ENCODE assay signal across 10 cellular contexts in the genomic region with DNA sequence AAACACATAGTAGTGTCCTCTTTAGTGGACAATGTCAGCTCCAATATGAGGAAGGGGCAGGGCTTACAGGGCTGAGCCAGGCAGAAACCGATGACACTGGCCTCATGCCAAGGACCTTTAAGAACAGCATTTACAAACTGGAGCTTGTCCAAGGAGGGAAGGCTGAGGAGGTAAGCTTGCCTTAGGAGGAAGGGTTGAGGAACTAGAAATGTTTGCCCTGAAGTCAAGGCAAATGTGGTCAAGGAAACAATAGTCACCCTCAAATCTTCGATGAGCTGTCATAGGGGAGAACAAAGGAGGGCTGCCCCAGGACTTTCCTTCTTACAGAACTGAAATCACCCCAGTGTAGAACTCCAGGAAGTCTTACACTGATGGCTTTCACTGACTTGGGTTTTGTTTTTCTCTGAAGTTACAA.
DNase-seq lines count a peak whose midpoint lies in the region; ATAC-seq and TF ChIP-seq lines count a peak whose summit lies in the region.
"Had no signal": no experiment of that assay in that cellular context is flagged by ENCODE, and none has a peak within 500 bp of the region (broad histone marks: within the 10 kb centered on the region; RNA-seq: fewer than 3 reads in every experiment).

No MANE protein-coding gene starts in this region.

- H3K4me3 Mint-ChIP-seq in activated T-helper 17 cell treated with anti-CD3 and anti-CD28 coated beads, Interleukin-2, amount 50 U/mL, for 72 hours, result peak overlapping the region; percentile 47

- no peaks in the 10 kb centered on the region for H3K9me3 ChIP-seq in Loucy (ENCODE audit: insufficient read depth, low read depth, low read length)
- H3K9me3 ChIP-seq in mucosa of descending colon, result no peaks in the 10 kb centered on the region

- no peak overlapping the region for H3K4me3 ChIP-seq in Loucy (ENCODE audit: low read length, poor library complexity, severe bottlenecking)
- no peak overlapping the region for H3K4me3 ChIP-seq in mucosa of descending colon

- peak; percentile 57 for DNase-seq in CD1c-positive myeloid dendritic cell (ENCODE audit: extremely low spot score)
- DNase-seq in mucosa of descending colon, result peak in 1 of 3 donors; percentile 80
- DNase-seq in COLO668 (lab: John Stamatoyannopoulos, UW; ENCODE audit: unreplicated experiment), result no peak
- DNase-seq in AG08396 (ENCODE audit: low spot score), result no peak
- DNase-seq in retina, result no peak
- no peak for DNase-seq in GM19240 (ENCODE audit: insufficient read length, low spot score)
- DNase-seq: cortex of kidney, EL had no signal

- no peaks in the 10 kb centered on the region for H3K27me3 Mint-ChIP-seq in activated T-helper 17 cell treated with anti-CD3 and anti-CD28 coated beads, Interleukin-2, amount 50 U/mL, for 72 hours

- no peaks in the 10 kb centered on the region for H3K79me2 ChIP-seq in Loucy (ENCODE audit: insufficient read depth, low read length)

- peaks cover 9% of the 10 kb centered on the region for H3K4me1 Mint-ChIP-seq in activated T-helper 17 cell treated with anti-CD3 and anti-CD28 coated beads, Interleukin-2, amount 50 U/mL, for 72 hours

- H3K27ac Mint-ChIP-seq in activated T-helper 17 cell treated with anti-CD3 and anti-CD28 coated beads, Interleukin-2, amount 50 U/mL, for 72 hours, result peak overlapping the region; percentile 73

- no peaks in the 10 kb centered on the region for H3K9me3 Mint-ChIP-seq in activated T-helper 17 cell treated with anti-CD3 and anti-CD28 coated beads, Interleukin-2, amount 50 U/mL, for 72 hours

- H3K9ac ChIP-seq in Loucy (ENCODE audit: low read depth, low read length, poor library complexity, severe bottlenecking), result no peak overlapping the region

- H3K9me2 ChIP-seq in Loucy (replicated peaks; ENCODE audit: low read depth, low read length), result no peaks in the 10 kb centered on the region

- no peak for TF ChIP-seq CTCF in Loucy (conservative IDR thresholded peaks at IDR 0.05; ENCODE audit: low read length)
- no peak for TF ChIP-seq CTCF in mucosa of descending colon (IDR thresholded peaks at IDR 0.05)

- H3K4me1 ChIP-seq in Loucy (ENCODE audit: insufficient read depth, low read length, poor library complexity, severe bottlenecking) (peaks cover 10% of the 10 kb centered on the region), mucosa of descending colon (ENCODE audit: low read depth) (peaks cover 5% of the 10 kb centered on the region)

- H3K27me3 ChIP-seq in Loucy (ENCODE audit: insufficient read depth, low read length, poor library complexity, severe bottlenecking), result no peaks in the 10 kb centered on the region

- H3K36me3 Mint-ChIP-seq in activated T-helper 17 cell treated with anti-CD3 and anti-CD28 coated beads, Interleukin-2, amount 50 U/mL, for 72 hours (ENCODE audit: low read depth), result no peaks in the 10 kb centered on the region

- intact Hi-C loops in mucosa of descending colon (cut with DNase I, micrococcal nuclease), result no loop called here

- ATAC-seq in activated T-helper 17 cell treated with anti-CD3 and anti-CD28 coated beads, Interleukin-2, amount 50 U/mL, for 72 hours (replicated peaks), result peak; percentile 96
- peak; percentile 79 for ATAC-seq in mucosa of descending colon

- H3K36me3 ChIP-seq in Loucy (ENCODE audit: insufficient read depth, low read length) (no peaks in the 10 kb centered on the region), mucosa of descending colon (ENCODE audit: low read depth) (no peaks in the 10 kb centered on the region)

- H2AFZ ChIP-seq in Loucy (ENCODE audit: low read length), result peak overlapping the region; percentile 74

- no peaks in the 10 kb centered on the region for H4K20me1 ChIP-seq in Loucy (ENCODE audit: insufficient read depth, low read length, poor library complexity, severe bottlenecking)

- H3F3A ChIP-seq in Loucy (ENCODE audit: low read depth), result no peaks in the 10 kb centered on the region

- H3K4me2 ChIP-seq in Loucy (ENCODE audit: low read depth, low read length, poor library complexity, severe bottlenecking), result no peak overlapping the region
